1 cellular context compared by ENCODE assay signal in genomic region chr3:66463054-66463631, GRCh38.
TF ChIP-seq lines count a peak whose summit lies in the region.

No MANE protein-coding gene starts in this region.

TF ChIP-seq in HepG2, 621 proteins besides CTCF, POLR2A, EP300 and RAD21 (continued from another document and continues in another):
- TF ChIP-seq HOXA3 (CRISPR knock-in tag; IDR thresholded peaks at IDR 0.05) (peak; percentile 55), TBX2 (CRISPR knock-in tag; IDR thresholded peaks at IDR 0.05; ENCODE audit: borderline replicate concordance) (peak; percentile 76), KMT2A (CRISPR knock-in tag; IDR thresholded peaks at IDR 0.05) (peak; percentile 43; the same call in 1 of the 2 replicates), BCL6 (CRISPR knock-in tag; IDR thresholded peaks at IDR 0.05) (peak; percentile 76; the same call in 1 of the 2 replicates), TBX3 (IDR thresholded peaks at IDR 0.05; ENCODE audit: borderline replicate concordance) (no peak), REPIN1 (CRISPR knock-in tag; IDR thresholded peaks at IDR 0.05; ENCODE audit: borderline replicate concordance, low read depth) (0 out of 2 replicates have a peak, but pooled peaks have one; percentile 32), ZBTB20 (CRISPR knock-in tag; IDR thresholded peaks at IDR 0.05; ENCODE audit: borderline replicate concordance, low read depth) (0 out of 2 replicates have a peak, but pooled peaks have one; percentile 59), SP5 (CRISPR knock-in tag; IDR thresholded peaks at IDR 0.05; ENCODE audit: borderline replicate concordance, low read depth) (peak; percentile 62), KAT8 (CRISPR knock-in tag; IDR thresholded peaks at IDR 0.05) (peak; percentile 38; the same call in 1 of the 2 replicates), ZNF235 (CRISPR knock-in tag; IDR thresholded peaks at IDR 0.05; ENCODE audit: borderline replicate concordance) (0 out of 2 replicates have a peak, but pooled peaks have one; percentile 42), HNF4G (IDR thresholded peaks at IDR 0.05; ENCODE audit: borderline replicate concordance, low read depth, low read length) (peak; percentile 86), HNF4G (CRISPR knock-in tag; IDR thresholded peaks at IDR 0.05; ENCODE audit: borderline replicate concordance, low read depth) (no peak), DRAP1 (CRISPR knock-in tag; IDR thresholded peaks at IDR 0.05) (peak; percentile 69), FOXK1 (CRISPR knock-in tag; IDR thresholded peaks at IDR 0.05; ENCODE audit: borderline replicate concordance, low read depth) (0 out of 2 replicates have a peak, but pooled peaks have one; percentile 36), LCORL (IDR thresholded peaks at IDR 0.05) (no peak), LCORL (CRISPR knock-in tag; IDR thresholded peaks at IDR 0.05) (0 out of 2 replicates have a peak, but pooled peaks have one; percentile 42), ZNF792 (CRISPR knock-in tag; IDR thresholded peaks at IDR 0.05) (0 out of 2 replicates have a peak, but pooled peaks have one; percentile 68), RFXANK (CRISPR knock-in tag; IDR thresholded peaks at IDR 0.05) (peak; percentile 66; the same call in 1 of the 2 replicates), KLF16 (CRISPR knock-in tag; IDR thresholded peaks at IDR 0.05) (peak in 1 of 2 experiments; percentile 56; a peak in 1 of 4 replicates), ZNF766 (CRISPR knock-in tag; IDR thresholded peaks at IDR 0.05; ENCODE audit: borderline replicate concordance) (0 out of 2 replicates have a peak, but pooled peaks have one; percentile 26), SATB2 (CRISPR knock-in tag; IDR thresholded peaks at IDR 0.05) (0 out of 2 replicates have a peak, but pooled peaks have one; percentile 34), RBFOX2 (IDR thresholded peaks at IDR 0.05; ENCODE audit: low read depth, low read length) (0 out of 2 replicates have a peak, but pooled peaks have one; percentile 34), POLR2G (IDR thresholded peaks at IDR 0.05; ENCODE audit: low read depth, low read length) (peak; percentile 63), HNRNPL (IDR thresholded peaks at IDR 0.05; ENCODE audit: low read depth, low read length) (no peak), ZNF205 (CRISPR knock-in tag; IDR thresholded peaks at IDR 0.05) (0 out of 2 replicates have a peak, but pooled peaks have one; percentile 40), ZKSCAN8 (CRISPR knock-in tag; IDR thresholded peaks at IDR 0.05; ENCODE audit: borderline replicate concordance) (peak; percentile 24; the same call in 1 of the 2 replicates), HMGXB3 (CRISPR knock-in tag; IDR thresholded peaks at IDR 0.05; ENCODE audit: borderline replicate concordance) (no peak), GATAD2A (CRISPR knock-in tag; IDR thresholded peaks at IDR 0.05) (peak; percentile 96), ZNF770 (CRISPR knock-in tag; IDR thresholded peaks at IDR 0.05) (no peak), E2F5 (CRISPR knock-in tag; conservative IDR thresholded peaks at IDR 0.05) (no peak), NFE2L2 (IDR thresholded peaks at IDR 0.05; ENCODE audit: low read length) (no peak), NKX3-1 (CRISPR knock-in tag; IDR thresholded peaks at IDR 0.05) (peak; percentile 63; the same call in 1 of the 2 replicates), ZMAT5 (CRISPR knock-in tag; IDR thresholded peaks at IDR 0.05; ENCODE audit: borderline replicate concordance, low read depth) (no peak), ZNF317 (CRISPR knock-in tag; IDR thresholded peaks at IDR 0.05) (peak; percentile 61; the same call in 1 of the 2 replicates), CEBPG (CRISPR knock-in tag; IDR thresholded peaks at IDR 0.05) (peak; percentile 85), CREM (IDR thresholded peaks at IDR 0.05) (peak; percentile 76), CREM (CRISPR knock-in tag; IDR thresholded peaks at IDR 0.05) (no peak), TGIF2 (CRISPR knock-in tag; IDR thresholded peaks at IDR 0.05) (0 out of 2 replicates have a peak, but pooled peaks have one; percentile 23), AHDC1 (CRISPR knock-in tag; IDR thresholded peaks at IDR 0.05; ENCODE audit: borderline replicate concordance) (peak; percentile 95), RFXAP (CRISPR knock-in tag; IDR thresholded peaks at IDR 0.05; ENCODE audit: borderline replicate concordance) (0 out of 2 replicates have a peak, but pooled peaks have one; percentile 51), ARID3A (IDR thresholded peaks at IDR 0.05; ENCODE audit: low read depth, low read length) (0 out of 2 replicates have a peak, but pooled peaks have one; percentile 21), NCOA2 (CRISPR knock-in tag; IDR thresholded peaks at IDR 0.05) (peak; percentile 77), ZNF761 (CRISPR knock-in tag; conservative IDR thresholded peaks at IDR 0.05) (0 out of 2 replicates have a peak, but pooled peaks have one; percentile 32), CENPBD1 (CRISPR knock-in tag; IDR thresholded peaks at IDR 0.05; ENCODE audit: borderline replicate concordance, low read depth) (no peak), HIC2 (CRISPR knock-in tag; IDR thresholded peaks at IDR 0.05; ENCODE audit: low read depth) (no peak)
